In genomic region chr3:13896473-13897154, GRCh38 we compare ENCODE assay signal across 7 cellular contexts. TPM values are rescaled to one million over a fixed set of nuclear protein-coding genes. Genes with fewer than 3 reads are reported as not detected.
DNase-seq lines count a peak whose midpoint lies in the region; ATAC-seq and TF ChIP-seq lines count a peak whose summit lies in the region.

No MANE protein-coding gene starts in this region.

- ATAC-seq in GM21360 (IDR thresholded peaks at IDR 0.05; ENCODE audit: unreplicated experiment): no peak

- intact Hi-C loops in prostate gland (cut with DNase I): loop anchor here (2.0 to 10.0 kb wide), 4 partner anchors 226 to 568 kb away; partner anchors contain the start of genes CHCHD4, LSM3 and XPC

- H3K27ac Mint-ChIP-seq in activated naive CD4-positive, alpha-beta T cell treated with anti-CD3 and anti-CD28 coated beads, Interleukin-2, amount 50 U/mL, for 24 hours: no peak overlapping the region

- H3K4me3 Mint-ChIP-seq in activated naive CD4-positive, alpha-beta T cell treated with anti-CD3 and anti-CD28 coated beads, Interleukin-2, amount 50 U/mL, for 24 hours: peak overlapping the region; percentile 70

- H3K4me3 ChIP-seq in cardiac muscle cell: no peak overlapping the region
- peak overlapping the region; percentile 41 to 50 for H3K4me3 ChIP-seq in prostate gland

- H3K36me3 Mint-ChIP-seq in activated naive CD4-positive, alpha-beta T cell treated with anti-CD3 and anti-CD28 coated beads, Interleukin-2, amount 50 U/mL, for 24 hours: peaks cover 19% of the 10 kb centered on the region

- H3K27ac ChIP-seq in cardiac muscle cell: no peak overlapping the region
- peak overlapping the region in 1 of 2 donors; percentile 52 for H3K27ac ChIP-seq in prostate gland

- no peaks in the 10 kb centered on the region for H3K9me3 ChIP-seq in cardiac muscle cell (ENCODE audit: low read depth)
- no peaks in the 10 kb centered on the region for H3K9me3 ChIP-seq in prostate gland

- DNase-seq in GM03348 (ENCODE audit: low spot score): peak; percentile 71
- peak; percentile 56 for DNase-seq in HT1080 (ENCODE audit: low read depth)
- DNase-seq in OCI-M1 (lab: John Stamatoyannopoulos, UW): peak; percentile 74
- peak; percentile 78 to 86 for DNase-seq in cardiac muscle cell (ENCODE audit: low read depth in 1 of 2, low spot score in 1 of 2)
- peak; percentile 81 for DNase-seq in prostate gland (ENCODE audit: low spot score)

- H3K36me3 ChIP-seq in cardiac muscle cell (no peaks in the 10 kb centered on the region), prostate gland (no peaks in the 10 kb centered on the region)

- TF ChIP-seq POLR2A in prostate gland (IDR thresholded peaks at IDR 0.05): no peak

- TF ChIP-seq CTCF in cardiac muscle cell (IDR thresholded peaks at IDR 0.05; ENCODE audit: low read depth, low read length) (peak; percentile 86), prostate gland (IDR thresholded peaks at IDR 0.05) (peak in 3 of 4 experiments; percentile 79 to 87 (median 85))

- H3K27me3 ChIP-seq in cardiac muscle cell: peaks cover 19% of the 10 kb centered on the region
- H3K27me3 ChIP-seq in prostate gland (replicated peaks; ENCODE audit: insufficient read depth): no peaks in the 10 kb centered on the region

- H3K4me1 Mint-ChIP-seq in activated naive CD4-positive, alpha-beta T cell treated with anti-CD3 and anti-CD28 coated beads, Interleukin-2, amount 50 U/mL, for 24 hours: peaks cover 22% of the 10 kb centered on the region

- H3K4me1 ChIP-seq in cardiac muscle cell (ENCODE audit: low read depth) (peaks cover 6% of the 10 kb centered on the region), prostate gland (replicated peaks) (peaks cover 3% of the 10 kb centered on the region)

- H3K9me3 Mint-ChIP-seq in activated naive CD4-positive, alpha-beta T cell treated with anti-CD3 and anti-CD28 coated beads, Interleukin-2, amount 50 U/mL, for 24 hours: peaks cover 24% of the 10 kb centered on the region

- 20% methylated on average over 12 of the region's 12 CpGs for WGBS in prostate gland

- peaks cover 1% of the 10 kb centered on the region for H3K27me3 Mint-ChIP-seq in activated naive CD4-positive, alpha-beta T cell treated with anti-CD3 and anti-CD28 coated beads, Interleukin-2, amount 50 U/mL, for 24 hours

RNA-seq across cellular contexts. Expression of gene WNT7A, which starts 16.7 kb away (rescaled TPM):
- total RNA-seq in HT1080 (2014; rRNA removed; shearing (Covaris generic)): 0.47 and 1.3 TPM in 2 replicates
- polyA plus RNA-seq in HT1080 (2015; cell fraction: cytosol; rRNA removed): 1.5 and 2.6 TPM in 2 replicates
- polyA plus RNA-seq in HT1080 (2015; cell fraction: nucleus; rRNA removed): 1.0 and 1.1 TPM in 2 replicates
- total RNA-seq in cardiac muscle cell: not detected in 2 replicates
- not detected in 2 replicates for polyA plus RNA-seq in cardiac muscle cell
- total RNA-seq in prostate gland: under 1 TPM in 1 of 2 donors, not detected in 1; 0.11 TPM
